7 cellular contexts compared by ENCODE assay signal in genomic region chr14:105027718-105028117, GRCh38. TPM values are rescaled to one million over a fixed set of nuclear protein-coding genes. Genes with fewer than 3 reads are reported as not detected.
DNase-seq lines count a peak whose midpoint lies in the region; ATAC-seq, FAIRE-seq and TF ChIP-seq lines count a peak whose summit lies in the region.
"Not testable (repeated sequence)": the region's sequence is repeated elsewhere in the genome, so short reads cannot be mapped to it uniquely, and the experiment has no call there.
"Had no signal": no experiment of that assay in that cellular context is flagged by ENCODE, and none has a peak within 500 bp of the region (broad histone marks: within the 10 kb centered on the region; RNA-seq: fewer than 3 reads in every experiment).

No MANE protein-coding gene starts in this region.

- peak overlapping the region; percentile 25; the same call in 1 of the 2 replicates for H3K4me3 ChIP-seq in PC-3 (ENCODE audit: low read length)
- H3K4me3 ChIP-seq in endothelial cell of umbilical vein (replicated peaks in 1 of 3; ENCODE audit: insufficient read depth in 1 of 3, low read depth in 1 of 3, low read length in 3 of 3); osteoblast (ENCODE audit: insufficient read depth, low read length): not testable (repeated sequence)

- H3K9ac ChIP-seq in PC-3 (ENCODE audit: low read length), result peak overlapping the region; percentile 85
- H3K9ac ChIP-seq in endothelial cell of umbilical vein (replicated peaks; ENCODE audit: extremely low read depth, insufficient read depth, low read length), result not testable (repeated sequence)

- not testable (repeated sequence) for H3K9me1 ChIP-seq in endothelial cell of umbilical vein (replicated peaks; ENCODE audit: control insufficient read depth, extremely low read depth, insufficient read depth, low read length)

- not testable (repeated sequence) for H3K36me3 Mint-ChIP-seq in activated CD8-positive, alpha-beta T cell treated with anti-CD3 and anti-CD28 coated beads for 36 hours (ENCODE audit: low read depth)

- H4K20me1 ChIP-seq in PC-3 (ENCODE audit: low read length); endothelial cell of umbilical vein (replicated peaks; ENCODE audit: control insufficient read depth, extremely low read depth, insufficient read depth, low read length); osteoblast (ENCODE audit: insufficient read depth, low read length): not testable (repeated sequence)

- TF ChIP-seq POLR2A in endothelial cell of umbilical vein (IDR thresholded peaks at IDR 0.05; ENCODE audit: low read depth, low read length), result not testable (repeated sequence)

- H3K27me3 Mint-ChIP-seq in activated CD8-positive, alpha-beta T cell treated with anti-CD3 and anti-CD28 coated beads for 36 hours, result not testable (repeated sequence)

- H3K4me1 Mint-ChIP-seq in activated CD8-positive, alpha-beta T cell treated with anti-CD3 and anti-CD28 coated beads for 36 hours (ENCODE audit: low read depth), result peaks cover 38% of the 10 kb centered on the region

- intact Hi-C loops in PC-3 (cut with micrococcal nuclease), result loop anchor here (1.0 kb wide), 1 partner anchor 9 kb away; no protein-coding TSS in a partner anchor
- intact Hi-C loops in activated CD8-positive, alpha-beta T cell treated with anti-CD3 and anti-CD28 coated beads for 36 hours (cut with micrococcal nuclease), result not testable (repeated sequence)
- intact Hi-C loops in endothelial cell of umbilical vein (cut with micrococcal nuclease), result loop anchor here (2.0 kb wide), 1 partner anchor 17 kb away; no protein-coding TSS in a partner anchor

- H3K4me2 ChIP-seq in PC-3 (ENCODE audit: low read length), result peak overlapping the region; percentile 63
- H3K4me2 ChIP-seq in endothelial cell of umbilical vein (ENCODE audit: insufficient read depth, low read length), result not testable (repeated sequence)
- H3K4me2 ChIP-seq in osteoblast (ENCODE audit: insufficient read depth, low read length), result peak overlapping the region; percentile 73

- H3K4me1 ChIP-seq in PC-3 (ENCODE audit: insufficient read depth, low read length), result peaks cover 54% of the 10 kb centered on the region
- H3K4me1 ChIP-seq in endothelial cell of umbilical vein (ENCODE audit: control insufficient read depth, extremely low read depth, insufficient read depth, low read length), result peaks cover 36% of the 10 kb centered on the region
- H3K4me1 ChIP-seq in osteoblast (ENCODE audit: insufficient read depth, low read length), result peaks cover 55% of the 10 kb centered on the region

- not testable (repeated sequence) for H3K4me3 Mint-ChIP-seq in activated CD8-positive, alpha-beta T cell treated with anti-CD3 and anti-CD28 coated beads for 36 hours

- not testable (repeated sequence) for TF ChIP-seq CTCF in 22Rv1 (IDR thresholded peaks at IDR 0.05); PC-3 (conservative IDR thresholded peaks at IDR 0.05; ENCODE audit: low read depth, low read length); activated CD8-positive, alpha-beta T cell treated with anti-CD3 and anti-CD28 coated beads for 36 hours (IDR thresholded peaks at IDR 0.05); endothelial cell of umbilical vein (IDR thresholded peaks at IDR 0.05; ENCODE audit: extremely low read depth in 1 of 2, insufficient read depth in 1 of 2, low read depth in 1 of 2, low read length in 2 of 2); osteoblast (IDR thresholded peaks at IDR 0.05; ENCODE audit: extremely low read depth, low read depth, low read length)

- not testable (repeated sequence) for FAIRE-seq in endothelial cell of umbilical vein (lab: Jason Lieb, UNC)

- H3K9me3 Mint-ChIP-seq in activated CD8-positive, alpha-beta T cell treated with anti-CD3 and anti-CD28 coated beads for 36 hours, result not testable (repeated sequence)

- H3K27me3 ChIP-seq in PC-3 (ENCODE audit: low read length); endothelial cell of umbilical vein (ENCODE audit: control insufficient read depth in 2 of 2, insufficient read depth in 2 of 2, low read length in 2 of 2); osteoblast (ENCODE audit: insufficient read depth, low read length): not testable (repeated sequence)

- peak overlapping the region; percentile 67 for H3K27ac Mint-ChIP-seq in activated CD8-positive, alpha-beta T cell treated with anti-CD3 and anti-CD28 coated beads for 36 hours

- peak overlapping the region; percentile 82 for H3K27ac ChIP-seq in 22Rv1
- H3K27ac ChIP-seq in PC-3 (ENCODE audit: low read length), result peak overlapping the region; percentile 98
- H3K27ac ChIP-seq in endothelial cell of umbilical vein (ENCODE audit: insufficient read depth, low read depth, low read length), result not testable (repeated sequence)
- H3K27ac ChIP-seq in osteoblast (ENCODE audit: low read depth, low read length), result peak overlapping the region; percentile 88

- peaks cover 36% of the 10 kb centered on the region for H3F3A ChIP-seq in PC-3 (ENCODE audit: low read length, unreplicated experiment)

- CTCF ChIA-PET in PC-3 (lab: Charles Lee), result interaction anchor here (1.4 kb wide), 1 partner anchor 54 kb away, joined by 4 read pairs; no protein-coding TSS in a partner anchor
- CTCF ChIA-PET in activated CD8-positive, alpha-beta T cell treated with anti-CD3 and anti-CD28 coated beads for 36 hours (lab: Charles Lee), result interaction anchor here (1.2 to 6.0 kb wide), 4 partner anchors 11 to 25 kb away, joined by 3 to 51 read pairs (median 4); no protein-coding TSS in a partner anchor
- CTCF ChIA-PET in endothelial cell of umbilical vein (lab: Charles Lee), result not testable (repeated sequence)

- dilution Hi-C loops in endothelial cell of umbilical vein (cut with MboI; ENCODE audit: extremely low pct_ligation_motif_present, low sequenced_read_pairs), result not testable (repeated sequence)

- BruUV-seq in PC-3 (replicated peaks; lab: Mats Ljungman, UMichigan), result TSS peak; percentile 92
- TSS peak; percentile 88 for BruUV-seq in endothelial cell of umbilical vein (replicated peaks; lab: Mats Ljungman, UMichigan)

- DNase-seq in EH (ENCODE audit: low read depth), result peak; percentile 52
- DNase-seq in PC-3; activated CD8-positive, alpha-beta T cell treated with anti-CD3 and anti-CD28 coated beads for 36 hours; endothelial cell of umbilical vein (ENCODE audit: low read depth, low spot score): not testable (repeated sequence)
- DNase-seq in osteoblast (ENCODE audit: insufficient read length, low spot score, missing footprints), result peak; percentile 26

- not testable (repeated sequence) for H3K79me2 ChIP-seq in PC-3 (ENCODE audit: low read length); endothelial cell of umbilical vein (ENCODE audit: control insufficient read depth, insufficient read depth, low read length); osteoblast (ENCODE audit: insufficient read depth, low read length)

- ATAC-seq in PC-3; activated CD8-positive, alpha-beta T cell treated with anti-CD3 and anti-CD28 coated beads for 36 hours: not testable (repeated sequence)

- not testable (repeated sequence) for H3K36me3 ChIP-seq in PC-3 (ENCODE audit: low read depth, low read length); endothelial cell of umbilical vein (ENCODE audit: control insufficient read depth in 2 of 2, extremely low read depth in 1 of 2, insufficient read depth in 2 of 2, low read length in 2 of 2); osteoblast (ENCODE audit: insufficient read depth, low read length)

- not testable (repeated sequence) for H2AFZ ChIP-seq in PC-3 (ENCODE audit: low read length); endothelial cell of umbilical vein (ENCODE audit: low read depth, low read length)
- H2AFZ ChIP-seq in osteoblast (ENCODE audit: low read length), result peak overlapping the region; percentile 74

- H3K9me3 ChIP-seq in PC-3 (ENCODE audit: low read length); endothelial cell of umbilical vein (replicated peaks; ENCODE audit: control insufficient read depth, insufficient read depth, low read length); osteoblast (ENCODE audit: low read depth, low read length): not testable (repeated sequence)

- POLR2A ChIA-PET in PC-3 (lab: Charles Lee; ENCODE audit: unreplicated experiment), result interaction anchor here (1.0 kb wide), 1 partner anchor 55 kb away, joined by 4 read pairs; no protein-coding TSS in a partner anchor
- POLR2A ChIA-PET in activated CD8-positive, alpha-beta T cell treated with anti-CD3 and anti-CD28 coated beads for 36 hours (lab: Charles Lee), result interaction anchor here (1.0 kb wide), 1 partner anchor 9 kb away, joined by 3 read pairs; no protein-coding TSS in a partner anchor
- POLR2A ChIA-PET in endothelial cell of umbilical vein (lab: Charles Lee), result interaction anchor here (0.6 kb wide), 1 partner anchor 32 kb away, joined by 4 read pairs; no protein-coding TSS in a partner anchor

- not testable (repeated sequence) for H3K9me2 ChIP-seq in PC-3 (replicated peaks; ENCODE audit: low read length)

RNA-seq across cellular contexts. Expression of gene CDCA4, which starts 6.8 kb away (rescaled TPM):
- total RNA-seq in PC-3 (2014; rRNA removed), result 113 and 133 TPM in 2 replicates
- total RNA-seq in activated CD8-positive, alpha-beta T cell treated with anti-CD3 and anti-CD28 coated beads for 36 hours, result 10 to 100 TPM; 59.4 to 63.5 TPM
- 44.5 and 46.3 TPM in 2 replicates for total RNA-seq in endothelial cell of umbilical vein
- 29.9 and 35.5 TPM in 2 replicates for polyA plus RNA-seq in endothelial cell of umbilical vein
- polyA plus RNA-seq in endothelial cell of umbilical vein (2011; cell fraction: cytosol; rRNA removed), result 25.0 and 29.3 TPM in 2 replicates
- polyA plus RNA-seq in endothelial cell of umbilical vein (2011; cell fraction: nucleus; rRNA removed), result 16.5 and 17.0 TPM in 2 replicates
- polyA plus RNA-seq in endothelial cell of umbilical vein (2012), result 21.2 and 29.7 TPM in 2 replicates
- polyA minus RNA-seq in endothelial cell of umbilical vein, result 17.8 and 19.9 TPM in 2 replicates
- polyA minus RNA-seq in endothelial cell of umbilical vein (2011; cell fraction: cytosol; rRNA and poly(A)+ RNA removed), result 25.6 TPM
- polyA minus RNA-seq in endothelial cell of umbilical vein (2011; cell fraction: nucleus; rRNA and poly(A)+ RNA removed), result 7.7 and 8.7 TPM in 2 replicates
- 13.3 and 13.8 TPM in 2 replicates for total RNA-seq in osteoblast

RNA-seq across cellular contexts. Expression of gene GPR132, which starts 37.5 kb away (rescaled TPM):
- 0.04 and 0.12 TPM in 2 replicates for total RNA-seq in PC-3 (2014; rRNA removed)
- 10 to 100 TPM; 15.1 to 16.4 TPM for total RNA-seq in activated CD8-positive, alpha-beta T cell treated with anti-CD3 and anti-CD28 coated beads for 36 hours
- total RNA-seq in endothelial cell of umbilical vein, result not detected in 2 replicates
- polyA plus RNA-seq in endothelial cell of umbilical vein, result not detected in 2 replicates
- polyA plus RNA-seq in endothelial cell of umbilical vein (2011; cell fraction: cytosol; rRNA removed), result 0.03 TPM in 1 of 2 replicates, not detected in the other
- polyA plus RNA-seq in endothelial cell of umbilical vein (2011; cell fraction: nucleus; rRNA removed), result not detected in 2 replicates
- 0.13 and 0.30 TPM in 2 replicates for polyA plus RNA-seq in endothelial cell of umbilical vein (2012)
- polyA minus RNA-seq in endothelial cell of umbilical vein, result 0.56 TPM in 1 of 2 replicates, not detected in the other
- not detected for polyA minus RNA-seq in endothelial cell of umbilical vein (2011; cell fraction: cytosol; rRNA and poly(A)+ RNA removed)
- polyA minus RNA-seq in endothelial cell of umbilical vein (2011; cell fraction: nucleus; rRNA and poly(A)+ RNA removed), result not detected in 2 replicates
- under 0.01 TPM in 2 replicates for total RNA-seq in osteoblast
- total RNA-seq: H1 had no signal

RNA-seq across cellular contexts. Expression of gene CLBA1, which starts 42.1 kb away (rescaled TPM):
- total RNA-seq in PC-3 (2014; rRNA removed), result 19.2 and 27.5 TPM in 2 replicates
- total RNA-seq in activated CD8-positive, alpha-beta T cell treated with anti-CD3 and anti-CD28 coated beads for 36 hours, result under 1 TPM; 0.47 to 0.67 TPM
- 5.3 and 5.6 TPM in 2 replicates for total RNA-seq in endothelial cell of umbilical vein
- 4.9 and 5.2 TPM in 2 replicates for polyA plus RNA-seq in endothelial cell of umbilical vein
- 4.7 and 5.5 TPM in 2 replicates for polyA plus RNA-seq in endothelial cell of umbilical vein (2011; cell fraction: cytosol; rRNA removed)
- 8.2 and 8.8 TPM in 2 replicates for polyA plus RNA-seq in endothelial cell of umbilical vein (2011; cell fraction: nucleus; rRNA removed)
- 3.3 and 4.7 TPM in 2 replicates for polyA plus RNA-seq in endothelial cell of umbilical vein (2012)
- polyA minus RNA-seq in endothelial cell of umbilical vein, result 2.5 and 3.0 TPM in 2 replicates
- polyA minus RNA-seq in endothelial cell of umbilical vein (2011; cell fraction: cytosol; rRNA and poly(A)+ RNA removed), result 5.3 TPM
- 2.5 and 3.0 TPM in 2 replicates for polyA minus RNA-seq in endothelial cell of umbilical vein (2011; cell fraction: nucleus; rRNA and poly(A)+ RNA removed)
- 11.5 and 12.3 TPM in 2 replicates for total RNA-seq in osteoblast

RNA-seq across cellular contexts. Expression of gene AHNAK2, which starts 49.5 kb away (rescaled TPM):
- total RNA-seq in PC-3 (2014; rRNA removed), result 25.0 and 31.1 TPM in 2 replicates
- under 1 TPM in 1 of 2 experiments, not detected in 1; 0.02 TPM for total RNA-seq in activated CD8-positive, alpha-beta T cell treated with anti-CD3 and anti-CD28 coated beads for 36 hours
- 68.7 and 81.9 TPM in 2 replicates for total RNA-seq in endothelial cell of umbilical vein
- 16.6 and 17.7 TPM in 2 replicates for polyA plus RNA-seq in endothelial cell of umbilical vein
- polyA plus RNA-seq in endothelial cell of umbilical vein (2011; cell fraction: cytosol; rRNA removed), result 20.2 and 20.8 TPM in 2 replicates
- 86.6 and 90.9 TPM in 2 replicates for polyA plus RNA-seq in endothelial cell of umbilical vein (2011; cell fraction: nucleus; rRNA removed)
- polyA plus RNA-seq in endothelial cell of umbilical vein (2012), result 76.1 and 85.2 TPM in 2 replicates
- 72.8 and 76.9 TPM in 2 replicates for polyA minus RNA-seq in endothelial cell of umbilical vein
- 25.0 TPM for polyA minus RNA-seq in endothelial cell of umbilical vein (2011; cell fraction: cytosol; rRNA and poly(A)+ RNA removed)
- 87.1 and 88.1 TPM in 2 replicates for polyA minus RNA-seq in endothelial cell of umbilical vein (2011; cell fraction: nucleus; rRNA and poly(A)+ RNA removed)
- total RNA-seq in osteoblast, result 30.8 and 31.8 TPM in 2 replicates

Comparison
In these comparisons a context has a peak if more than half of its experiments do, and no peak if none do; other contexts are left out.
1. RNA of gene GPR132, which starts 37.5 kb away (total RNA-seq): 15.1 to 16.4 TPM in activated CD8-positive, alpha-beta T cell treated with anti-CD3 and anti-CD28 coated beads for 36 hours; 0.04 to 0.12 TPM in PC-3, not detected in endothelial cell of umbilical vein and under 0.01 TPM in osteoblast; every median in the first group is over 10 times any median in the second.